Comparison of ENCODE assay signal across 8 cellular contexts in the genomic region with DNA sequence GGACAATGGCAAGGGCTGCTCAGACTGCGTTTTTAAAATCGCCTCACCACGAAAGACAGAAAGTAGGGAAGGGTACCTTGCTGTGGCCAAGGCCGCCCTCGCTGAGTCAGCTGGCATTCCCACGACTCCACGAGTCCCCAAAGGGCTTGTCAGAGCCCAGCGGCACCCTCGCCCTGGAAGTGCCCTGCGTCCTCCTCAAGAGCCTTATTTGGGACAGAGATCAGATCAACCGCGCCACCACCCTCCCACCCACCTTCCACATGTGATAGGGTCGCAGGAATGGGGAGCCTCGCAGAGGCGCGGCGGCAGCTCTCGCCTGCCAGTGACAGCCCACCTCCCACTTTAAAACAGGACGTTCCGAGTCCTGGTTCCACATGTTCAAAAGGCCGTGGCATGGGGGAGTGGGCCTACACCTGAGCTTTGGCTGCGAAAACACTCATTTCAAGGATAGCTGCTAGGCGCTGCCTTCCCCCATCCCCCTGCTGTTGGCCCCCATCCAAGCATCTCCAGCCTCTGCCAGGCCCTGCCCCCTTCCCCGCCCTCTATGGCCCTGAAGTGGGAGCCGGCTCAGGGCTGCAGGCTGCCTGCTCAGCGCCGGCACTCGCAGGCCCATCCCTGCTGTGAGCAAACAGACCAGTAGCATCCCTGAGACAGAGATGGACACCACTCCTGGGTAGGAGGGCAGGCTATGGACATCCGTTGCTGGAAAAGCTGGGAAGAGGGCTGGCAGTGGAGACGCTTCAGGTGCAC. TPM values are rescaled to one million over a fixed set of nuclear protein-coding genes. Genes with fewer than 3 reads are reported as not detected.
DNase-seq lines count a peak whose midpoint lies in the region; ATAC-seq and TF ChIP-seq lines count a peak whose summit lies in the region.

No MANE protein-coding gene starts in this region.

- H3K27me3 Mint-ChIP-seq in mesothelial cell of epicardium (ENCODE audit: low read depth) = peaks cover 33% of the 10 kb centered on the region

- peaks cover 5% of the 10 kb centered on the region for H3K4me1 Mint-ChIP-seq in mesothelial cell of epicardium

- TF ChIP-seq POLR2A in erythroblast (IDR thresholded peaks at IDR 0.05; ENCODE audit: low read length) = no peak

- H3K4me3 ChIP-seq in GM12865 (ENCODE audit: low read depth, low read length) = peak overlapping the region; percentile 90; the same call in 1 of the 2 replicates
- H3K4me3 ChIP-seq in colonic mucosa = peak overlapping the region; percentile 98
- peak overlapping the region in 1 of 2 donors; percentile 3 for H3K4me3 ChIP-seq in aorta (ENCODE audit: low read length in 2 of 2)

- 9 to 11% methylated on average over 30 of the region's 30 CpGs for WGBS in aorta, 2 donors

- H3K36me3 ChIP-seq in colonic mucosa (no peaks in the 10 kb centered on the region), aorta (ENCODE audit: control insufficient read depth in 1 of 2, insufficient read depth in 2 of 2, low read length in 1 of 2) (no peaks in the 10 kb centered on the region)

- peak; percentile 36 for ATAC-seq in aorta (ENCODE audit: low FRiP score)

- H3K27ac ChIP-seq in colonic mucosa (no peak overlapping the region), aorta (ENCODE audit: low read depth in 1 of 2, low read length in 2 of 2) (peak overlapping the region; percentile 20 to 66)

- H3K9me3 ChIP-seq in colonic mucosa (no peaks in the 10 kb centered on the region), aorta (ENCODE audit: control insufficient read depth, low read length) (no peaks in the 10 kb centered on the region)

- H3K9me3 Mint-ChIP-seq in mesothelial cell of epicardium = no peaks in the 10 kb centered on the region

- TF ChIP-seq CTCF in GM12865 (IDR thresholded peaks at IDR 0.05; ENCODE audit: insufficient read depth, low read depth, low read length, missing control alignments) (no peak), colonic mucosa (IDR thresholded peaks at IDR 0.05) (no peak), mesothelial cell of epicardium (IDR thresholded peaks at IDR 0.05; ENCODE audit: unreplicated experiment) (no peak)

- H3K4me1 ChIP-seq in colonic mucosa (no peaks in the 10 kb centered on the region), aorta (ENCODE audit: control insufficient read depth in 1 of 2, insufficient read depth in 2 of 2, low read length in 2 of 2) (no peaks in the 10 kb centered on the region)

- no peaks in the 10 kb centered on the region for H3K36me3 Mint-ChIP-seq in mesothelial cell of epicardium

- H3K27ac Mint-ChIP-seq in mesothelial cell of epicardium = no peak overlapping the region

- no peaks in the 10 kb centered on the region for H3K27me3 ChIP-seq in colonic mucosa
- H3K27me3 ChIP-seq in aorta (ENCODE audit: control insufficient read depth in 1 of 2, insufficient read depth in 2 of 2, low read length in 1 of 2) = no peaks in the 10 kb centered on the region

- peak overlapping the region in 1 of 2 donors; percentile 61 for H3K9ac ChIP-seq in colonic mucosa (ENCODE audit: low read depth in 2 of 2, low read length in 2 of 2)

- intact Hi-C loops in colonic mucosa (cut with DNase I) = loop anchor here (2.0 kb wide), 1 partner anchor 122 kb away; no protein-coding TSS in a partner anchor
- intact Hi-C loops in aorta (cut with DNase I) = loop anchor here (1.0 to 10.0 kb wide), 4 partner anchors 75 to 424 kb away; a partner anchor contains a TSS

- no peak for DNase-seq in GM12865 (ENCODE audit: low read depth)
- peak; percentile 75 for DNase-seq in NCI-H524 (lab: John Stamatoyannopoulos, UW)
- DNase-seq in colonic mucosa = no peak
- DNase-seq in mesothelial cell of epicardium (ENCODE audit: low spot score in 2 of 2, unreplicated experiment in 2 of 2) = peak; percentile 47 to 76
- peak; percentile 70 to 83 for DNase-seq in aorta
- DNase-seq in HuH-7 (ENCODE audit: low spot score) = no peak
- DNase-seq in erythroblast (lab: John Stamatoyannopoulos, UW) = no peak
- DNase-seq in stimulated activated CD4-positive, alpha-beta T cell treated with anti-CD3 and anti-CD28 coated beads, Interleukin-15, amount 100 ng/mL, for 24 hours = no peak

- peak overlapping the region; percentile 64 for H3K4me3 Mint-ChIP-seq in mesothelial cell of epicardium

RNA-seq across cellular contexts. Expression of a gene that starts 38.1 kb away (rescaled TPM):
- total RNA-seq in colonic mucosa (1 to 10 TPM; 1.6 to 2.6 TPM), mesothelial cell of epicardium (20.9 to 25.5 TPM (median 23.9 TPM) in 3 replicates), aorta (1 to 10 TPM; 2.7 to 6.9 TPM)
- polyA plus RNA-seq in aorta = 1 to 10 TPM; 1.1 to 1.7 TPM

RNA-seq across cellular contexts. Expression of a gene that starts 43.3 kb away (rescaled TPM):
- total RNA-seq in colonic mucosa (under 1 TPM; 0.27 to 0.56 TPM), mesothelial cell of epicardium (not detected in 3 replicates), aorta (not detected)
- not detected for polyA plus RNA-seq in aorta

Comparison
In these comparisons a context has a peak if more than half of its experiments do, and no peak if none do; other contexts are left out.
1. DNase-seq: peak in NCI-H524 (2 of 2), mesothelial cell of epicardium (2 of 2) and aorta (2 of 2); none in GM12865 (single experiment), colonic mucosa (single experiment), HuH-7 (single experiment), erythroblast (0 of 2) and stimulated activated CD4-positive, alpha-beta T cell treated with anti-CD3 and anti-CD28 coated beads, Interleukin-15, amount 100 ng/mL, for 24 hours (single experiment).